ENCODE assay signal across 1 cellular context in genomic region chr21:44957047-44957831, GRCh38.
TF ChIP-seq lines count a peak whose summit lies in the region.

No MANE protein-coding gene starts in this region.

TF ChIP-seq in IMR-90, 13 proteins besides CTCF, POLR2A, EP300 and RAD21:
- TF ChIP-seq BHLHE40 (IDR thresholded peaks at IDR 0.05; ENCODE audit: low read depth, low read length) (no peak), MAFK (IDR thresholded peaks at IDR 0.05; ENCODE audit: low read depth, low read length) (no peak), RCOR1 (IDR thresholded peaks at IDR 0.05; ENCODE audit: insufficient replicate concordance, low read length) (no peak), SMC3 (IDR thresholded peaks at IDR 0.05; ENCODE audit: low read depth, low read length) (no peak), USF2 (IDR thresholded peaks at IDR 0.05; ENCODE audit: low read depth, low read length) (no peak)
- TF ChIP-seq, protein P1, sequence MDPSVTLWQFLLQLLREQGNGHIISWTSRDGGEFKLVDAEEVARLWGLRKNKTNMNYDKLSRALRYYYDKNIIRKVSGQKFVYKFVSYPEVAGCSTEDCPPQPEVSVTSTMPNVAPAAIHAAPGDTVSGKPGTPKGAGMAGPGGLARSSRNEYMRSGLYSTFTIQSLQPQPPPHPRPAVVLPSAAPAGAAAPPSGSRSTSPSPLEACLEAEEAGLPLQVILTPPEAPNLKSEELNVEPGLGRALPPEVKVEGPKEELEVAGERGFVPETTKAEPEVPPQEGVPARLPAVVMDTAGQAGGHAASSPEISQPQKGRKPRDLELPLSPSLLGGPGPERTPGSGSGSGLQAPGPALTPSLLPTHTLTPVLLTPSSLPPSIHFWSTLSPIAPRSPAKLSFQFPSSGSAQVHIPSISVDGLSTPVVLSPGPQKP (IDR thresholded peaks at IDR 0.05; ENCODE audit: borderline replicate concordance, low read depth, low read length), result no peak
